Comparison of ENCODE assay signal across 11 cellular contexts in genomic region chr11:113553235-113553634, GRCh38.
DNase-seq lines count a peak whose midpoint lies in the region; ATAC-seq and TF ChIP-seq lines count a peak whose summit lies in the region.
"Had no signal": no experiment of that assay in that cellular context is flagged by ENCODE, and none has a peak within 500 bp of the region (broad histone marks: within the 10 kb centered on the region; RNA-seq: fewer than 3 reads in every experiment).

No MANE protein-coding gene starts in this region.

- H3K27me3 ChIP-seq in GM23248 (replicated peaks; ENCODE audit: insufficient read depth): no peaks in the 10 kb centered on the region; the same call in none of the 2 replicates
- no peaks in the 10 kb centered on the region for H3K27me3 ChIP-seq in gastroesophageal sphincter

- no peak for TF ChIP-seq EP300 in gastroesophageal sphincter (IDR thresholded peaks at IDR 0.05)

- DNase-seq in GM23248: peak; percentile 98
- DNase-seq in SW 1271 (lab: John Stamatoyannopoulos, UW): peak; percentile 89 to 97
- DNase-seq in sciatic nerve (ENCODE audit: low spot score): peak; percentile 68
- DNase-seq in NCI-H1105 treated with DMSO at 0.1 percent for 48 hours (lab: John Stamatoyannopoulos, UW): no peak
- DNase-seq in DMS53 (lab: John Stamatoyannopoulos, UW): no peak
- DNase-seq in NCI-H2196 (lab: John Stamatoyannopoulos, UW; ENCODE audit: unreplicated experiment): no peak
- DNase-seq: NCI-H1092, right cardiac atrium had no signal

- no peaks in the 10 kb centered on the region for H3K9me2 ChIP-seq in GM23248 (ENCODE audit: insufficient read depth)

- H3K9me3 ChIP-seq in GM23248 (ENCODE audit: low read depth) (no peaks in the 10 kb centered on the region), gastroesophageal sphincter (no peaks in the 10 kb centered on the region)

- TF ChIP-seq POLR2A in gastroesophageal sphincter (IDR thresholded peaks at IDR 0.05): no peak

- WGBS in GM23248 (ENCODE audit: low coverage in 1 of 2, low lambda C conversion rate in 2 of 2, missing lambda C conversion rate in 2 of 2), 2 experiments: 1 to 2% methylated on average over 8 of the region's 8 CpGs
- WGBS in gastroesophageal sphincter (ENCODE audit: low coverage in 1 of 2), 2 donors: 22 to 29% methylated on average over 6 to 8 of the region's 8 CpGs

- H4K20me1 ChIP-seq in GM23248 (ENCODE audit: insufficient read depth): no peaks in the 10 kb centered on the region

- ATAC-seq in gastroesophageal sphincter: peak; percentile 52
- peak; percentile 98 for ATAC-seq in sciatic nerve
- no peak for ATAC-seq in GM21367 (IDR thresholded peaks at IDR 0.05; ENCODE audit: unreplicated experiment)
- ATAC-seq: stimulated activated effector memory CD8-positive, alpha-beta T cell treated with anti-CD3 and anti-CD28 coated beads, Interleukin-12 subunit alpha, Interleukin-12 subunit beta, amount 100 ng/mL, for 72 hours had no signal

- H3K4me3 ChIP-seq in GM23248 (no peak overlapping the region), gastroesophageal sphincter (no peak overlapping the region)

- in situ Hi-C loops in GM23248 (cut with MboI): no loop called here

- no peaks in the 10 kb centered on the region for H3K36me3 ChIP-seq in GM23248 (ENCODE audit: low read depth)
- no peaks in the 10 kb centered on the region for H3K36me3 ChIP-seq in gastroesophageal sphincter

- H3F3A ChIP-seq in GM23248 (ENCODE audit: insufficient read depth): peaks cover 19% of the 10 kb centered on the region

- no peak overlapping the region for H2AFZ ChIP-seq in GM23248

- H3K27ac ChIP-seq in GM23248 (peak overlapping the region; percentile 69), gastroesophageal sphincter (no peak overlapping the region)

- intact Hi-C loops in sciatic nerve (cut with DNase I): no loop called here

- H3K4me1 ChIP-seq in GM23248 (ENCODE audit: insufficient read depth): peaks cover 34% of the 10 kb centered on the region
- H3K4me1 ChIP-seq in gastroesophageal sphincter: peaks cover 0 to 22% (median 0%) of the 10 kb centered on the region in 3 donors

- H3K9ac ChIP-seq in GM23248: peak overlapping the region; percentile 40

- peak overlapping the region; percentile 65 for H3K4me2 ChIP-seq in GM23248 (ENCODE audit: unreplicated experiment)

- no peak for TF ChIP-seq CTCF in gastroesophageal sphincter (IDR thresholded peaks at IDR 0.05)

- no peaks in the 10 kb centered on the region for H3K79me2 ChIP-seq in GM23248 (ENCODE audit: insufficient read depth)

Comparison
In these comparisons a context has a peak if more than half of its experiments do, and no peak if none do; other contexts are left out.
1. DNase-seq: peak in GM23248 (single experiment), SW 1271 (2 of 2) and sciatic nerve (single experiment); none in NCI-H1105 treated with DMSO at 0.1 percent for 48 hours (single experiment), DMS53 (single experiment) and NCI-H2196 (single experiment).